Comparison of ENCODE assay signal across 28 cellular contexts in genomic region chrX:108156082-108156481, GRCh38.
"Had no signal": no experiment of that assay in that cellular context is flagged by ENCODE, and none has a peak within 500 bp of the region (broad histone marks: within the 10 kb centered on the region; RNA-seq: fewer than 3 reads in every experiment).

No MANE protein-coding gene starts in this region.

- H3K27me3 Mint-ChIP-seq: activated CD4-positive, alpha-beta memory T cell treated with anti-CD3 and anti-CD28 coated beads, Interleukin-2, amount 10 ng/mL, durations not matched to agents 7 days and 5 days; activated CD4-positive, alpha-beta T cell treated with anti-CD3 and anti-CD28 coated beads, Interleukin-2, amount 10 ng/mL, durations not matched to agents 7 days and 5 days; activated naive CD8-positive, alpha-beta T cell treated with anti-CD3 and anti-CD28 coated beads, Interleukin-2, amount 50 U/mL, for 24 hours; activated T-helper 17 cell treated with anti-CD3 and anti-CD28 coated beads, Interleukin-2, amount 50 U/mL, for 72 hours; effector memory CD8-positive, alpha-beta T cell had no signal

- H3K4me1 Mint-ChIP-seq: activated CD4-positive, alpha-beta T cell treated with anti-CD3 and anti-CD28 coated beads, Interleukin-2, amount 10 ng/mL, durations not matched to agents 7 days and 5 days; activated naive CD8-positive, alpha-beta T cell treated with anti-CD3 and anti-CD28 coated beads, Interleukin-2, amount 50 U/mL, for 24 hours; activated T-helper 17 cell treated with anti-CD3 and anti-CD28 coated beads, Interleukin-2, amount 50 U/mL, for 72 hours had no signal

- H3K27ac Mint-ChIP-seq: activated CD4-positive, alpha-beta memory T cell treated with anti-CD3 and anti-CD28 coated beads, Interleukin-2, amount 10 ng/mL, durations not matched to agents 7 days and 5 days; activated CD4-positive, alpha-beta T cell treated with anti-CD3 and anti-CD28 coated beads, Interleukin-2, amount 10 ng/mL, durations not matched to agents 7 days and 5 days; activated naive CD4-positive, alpha-beta T cell treated with anti-CD3 and anti-CD28 coated beads for 36 hours; activated naive CD4-positive, alpha-beta T cell treated with anti-CD3 and anti-CD28 coated beads, Interleukin-2, amount 50 U/mL, for 72 hours; activated naive CD8-positive, alpha-beta T cell treated with anti-CD3 and anti-CD28 coated beads, Interleukin-2, amount 50 U/mL, for 24 hours; activated T-helper 17 cell treated with anti-CD3 and anti-CD28 coated beads, Interleukin-2, amount 50 U/mL, for 72 hours; effector memory CD8-positive, alpha-beta T cell; WTC11 had no signal

- H3K36me3 ChIP-seq: adrenal gland had no signal

- H3K36me3 Mint-ChIP-seq: WTC11 had no signal

- H3K27me3 ChIP-seq: adrenal gland, body of pancreas, esophagus squamous epithelium, gastroesophageal sphincter had no signal

- H3K4me3 Mint-ChIP-seq: activated CD4-positive, alpha-beta memory T cell treated with anti-CD3 and anti-CD28 coated beads, Interleukin-2, amount 10 ng/mL, durations not matched to agents 7 days and 5 days; activated CD4-positive, alpha-beta T cell treated with anti-CD3 and anti-CD28 coated beads, Interleukin-2, amount 10 ng/mL, durations not matched to agents 7 days and 5 days; activated naive CD4-positive, alpha-beta T cell treated with anti-CD3 and anti-CD28 coated beads for 36 hours; activated naive CD8-positive, alpha-beta T cell treated with anti-CD3 and anti-CD28 coated beads, Interleukin-2, amount 50 U/mL, for 24 hours; activated T-cell treated with anti-CD3 and anti-CD28 coated beads, Interleukin-2, amount 50 U/mL, for 4 hours; activated T-helper 17 cell treated with anti-CD3 and anti-CD28 coated beads, Interleukin-2, amount 50 U/mL, for 72 hours; effector memory CD8-positive, alpha-beta T cell; WTC11 had no signal

- DNase-seq: activated CD4-positive, alpha-beta memory T cell treated with anti-CD3 and anti-CD28 coated beads, Interleukin-2, amount 10 ng/mL, durations not matched to agents 7 days and 5 days; activated CD4-positive, alpha-beta T cell treated with anti-CD3 and anti-CD28 coated beads for 1 hour; activated CD4-positive, alpha-beta T cell treated with anti-CD3 and anti-CD28 coated beads for 4 hours; activated CD4-positive, alpha-beta T cell treated with anti-CD3 and anti-CD28 coated beads, Interleukin-2, amount 10 ng/mL, durations not matched to agents 7 days and 5 days; activated CD4-positive, alpha-beta T cell treated with anti-CD3 and anti-CD28 coated beads, Interleukin-2, amount 50 U/mL, for 4 hours; activated effector memory CD4-positive, alpha-beta T cell treated with Interleukin-2 at 50 U/mL for 16 hours; activated gamma-delta T cell treated with Interleukin-2 at 50 U/mL for 16 hours; activated naive CD4-positive, alpha-beta T cell treated with anti-CD3 and anti-CD28 coated beads for 36 hours; activated naive CD8-positive, alpha-beta T cell treated with anti-CD3 and anti-CD28 coated beads, Interleukin-2, amount 50 U/mL, for 24 hours; activated T-cell treated with anti-CD3 and anti-CD28 coated beads, Interleukin-2, amount 50 U/mL, for 4 hours; adrenal gland; amygdala; aorta; body of pancreas; caudate nucleus; cortex of kidney; dermis blood vessel endothelial cell; effector CD4-positive, alpha-beta T cell; effector memory CD8-positive, alpha-beta T cell; esophagus squamous epithelium; foreskin melanocyte; heart right ventricle; T-helper 2 cell had no signal

- H3K9me3 ChIP-seq: adrenal gland, body of pancreas, esophagus squamous epithelium, gastroesophageal sphincter, heart right ventricle had no signal

- H3K27ac ChIP-seq: adrenal gland, body of pancreas, epithelial cell of prostate, esophagus squamous epithelium, gastroesophageal sphincter, heart right ventricle had no signal

- H3K9me3 Mint-ChIP-seq: activated CD4-positive, alpha-beta memory T cell treated with anti-CD3 and anti-CD28 coated beads, Interleukin-2, amount 10 ng/mL, durations not matched to agents 7 days and 5 days; activated CD4-positive, alpha-beta T cell treated with anti-CD3 and anti-CD28 coated beads, Interleukin-2, amount 10 ng/mL, durations not matched to agents 7 days and 5 days; activated naive CD4-positive, alpha-beta T cell treated with anti-CD3 and anti-CD28 coated beads for 36 hours; activated naive CD4-positive, alpha-beta T cell treated with anti-CD3 and anti-CD28 coated beads, Interleukin-2, amount 50 U/mL, for 72 hours; activated naive CD8-positive, alpha-beta T cell treated with anti-CD3 and anti-CD28 coated beads, Interleukin-2, amount 50 U/mL, for 24 hours; activated T-cell treated with anti-CD3 and anti-CD28 coated beads, Interleukin-2, amount 50 U/mL, for 4 hours; activated T-helper 17 cell treated with anti-CD3 and anti-CD28 coated beads, Interleukin-2, amount 50 U/mL, for 72 hours; effector memory CD8-positive, alpha-beta T cell; WTC11 had no signal

- ATAC-seq: activated naive CD4-positive, alpha-beta T cell treated with anti-CD3 and anti-CD28 coated beads, Interleukin-2, amount 50 U/mL, for 72 hours; activated naive CD8-positive, alpha-beta T cell treated with anti-CD3 and anti-CD28 coated beads, Interleukin-2, amount 50 U/mL, for 24 hours; activated T-cell treated with anti-CD3 and anti-CD28 coated beads, Interleukin-2, amount 50 U/mL, for 4 hours; activated T-helper 17 cell treated with anti-CD3 and anti-CD28 coated beads, Interleukin-2, amount 50 U/mL, for 72 hours; body of pancreas; effector memory CD8-positive, alpha-beta T cell; gastroesophageal sphincter; WTC11 had no signal

- H3K4me3 ChIP-seq: adrenal gland, body of pancreas, esophagus squamous epithelium, gastroesophageal sphincter, heart right ventricle had no signal

- H3K4me1 ChIP-seq: adrenal gland, body of pancreas, esophagus squamous epithelium, gastroesophageal sphincter, heart right ventricle had no signal
